In the genomic region with DNA sequence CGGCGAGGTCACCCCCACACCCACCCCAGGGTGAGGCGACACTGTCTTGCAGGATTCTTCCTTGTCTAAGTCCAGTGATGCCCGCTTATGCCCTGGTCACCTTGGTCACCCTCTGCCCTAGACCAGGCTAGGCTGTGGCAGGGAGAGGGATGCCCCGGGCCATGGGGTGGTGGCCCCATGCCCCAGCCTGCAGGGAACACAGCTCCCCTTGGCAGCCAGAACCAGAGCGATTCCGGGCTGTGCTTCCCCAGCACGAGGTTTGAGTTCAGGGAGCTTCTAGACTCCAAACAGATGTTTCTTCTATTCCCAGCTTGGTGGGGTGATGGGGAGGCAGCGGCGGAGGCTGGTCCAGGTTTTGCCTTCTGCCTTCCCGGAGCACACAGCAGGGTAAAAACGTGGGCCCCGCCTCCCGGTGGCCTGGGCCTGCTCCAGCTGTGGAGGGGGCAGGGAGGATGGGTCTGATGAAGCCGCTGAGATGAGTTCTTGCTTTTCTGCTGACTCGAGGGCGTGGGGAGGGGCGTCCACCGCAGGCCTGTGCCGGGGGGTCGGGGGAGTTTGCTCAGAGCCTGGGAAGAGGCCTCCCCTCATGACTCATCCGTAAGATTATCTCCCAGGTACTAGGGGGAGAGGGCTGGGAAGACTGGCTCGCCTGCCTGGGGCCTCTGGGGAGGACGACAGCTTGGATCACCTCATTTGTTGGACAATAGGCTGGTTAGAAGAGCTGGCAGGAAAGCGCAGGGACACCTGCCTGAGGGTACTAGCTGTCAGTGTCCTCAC, we compare ENCODE assay signal across 9 cellular contexts. TPM values are rescaled to one million over a fixed set of nuclear protein-coding genes. Genes with fewer than 3 reads are reported as not detected.
DNase-seq lines count a peak whose midpoint lies in the region; ATAC-seq and TF ChIP-seq lines count a peak whose summit lies in the region.
"Had no signal": no experiment of that assay in that cellular context is flagged by ENCODE, and none has a peak within 500 bp of the region (broad histone marks: within the 10 kb centered on the region; RNA-seq: fewer than 3 reads in every experiment).

No MANE protein-coding gene starts in this region.

- H3K9me3 ChIP-seq in H9 (ENCODE audit: control insufficient read depth, low read depth, low read length) (no peaks in the 10 kb centered on the region), RWPE2 (ENCODE audit: severe bottlenecking) (no peaks in the 10 kb centered on the region), gastroesophageal sphincter (no peaks in the 10 kb centered on the region), GM23248 (ENCODE audit: low read depth) (no peaks in the 10 kb centered on the region)

- H3K14ac ChIP-seq in H9 (ENCODE audit: insufficient read depth, low read length): peak overlapping the region; percentile 55; the same call in 1 of the 2 replicates

- H4K5ac ChIP-seq in H9 (ENCODE audit: insufficient read length, low read depth, low read length): no peak overlapping the region

- H3K4me3 ChIP-seq in RWPE2 (ENCODE audit: severe bottlenecking) (no peak overlapping the region), gastroesophageal sphincter (peak overlapping the region in 1 of 2 donors; percentile 11), GM23248 (no peak overlapping the region)

- no peak for TF ChIP-seq CTCF in H9 (conservative IDR thresholded peaks at IDR 0.05)
- TF ChIP-seq CTCF in RWPE2 (IDR thresholded peaks at IDR 0.05; ENCODE audit: poor library complexity, severe bottlenecking): no peak
- no peak for TF ChIP-seq CTCF in gastroesophageal sphincter (IDR thresholded peaks at IDR 0.05)
- TF ChIP-seq CTCF in omental fat pad (IDR thresholded peaks at IDR 0.05): no peak

- ATAC-seq in RWPE2 (ENCODE audit: low read depth): peak; percentile 62
- ATAC-seq in gastroesophageal sphincter: peak; percentile 64
- ATAC-seq in omental fat pad (ENCODE audit: low FRiP score): peak; percentile 86
- ATAC-seq in HG03135 (IDR thresholded peaks at IDR 0.05; ENCODE audit: unreplicated experiment): no peak

- no peak overlapping the region for H3K18ac ChIP-seq in H9 (ENCODE audit: insufficient read length, low read depth, low read length)

- no peaks in the 10 kb centered on the region for H3K9me2 ChIP-seq in GM23248 (ENCODE audit: insufficient read depth)

- H3K27ac Mint-ChIP-seq in H9: peak overlapping the region in 2 of 3 experiments; percentile 75 to 90; a peak in 5 of 7 replicates

- H2BK15ac ChIP-seq in H9 (ENCODE audit: low read depth, low read length): no peak overlapping the region

- no CpG with 5 or more reads among the region's 25 CpGs for WGBS in H9 (ENCODE audit: extremely low coverage, insufficient read length, low lambda C conversion rate)
- no CpG with 5 or more reads among the region's 25 CpGs for WGBS in gastroesophageal sphincter (ENCODE audit: low coverage in 1 of 2), 2 donors
- WGBS in GM23248 (ENCODE audit: low coverage in 1 of 2, low lambda C conversion rate in 2 of 2, missing lambda C conversion rate in 2 of 2), 2 experiments: 6% methylated on average over 19 to 25 of the region's 25 CpGs

- no peak overlapping the region for H2BK5ac ChIP-seq in H9 (ENCODE audit: insufficient read length, low read length)

- peaks cover 15% of the 10 kb centered on the region for H3K27me3 Mint-ChIP-seq in H9 (ENCODE audit: low read depth)

- in situ Hi-C loops in GM23248 (cut with MboI): no loop called here

- H3F3A ChIP-seq in GM23248 (ENCODE audit: insufficient read depth): no peaks in the 10 kb centered on the region

- H3K4me3 Mint-ChIP-seq in H9: peak overlapping the region; percentile 51 to 61

- H2BK20ac ChIP-seq in H9 (ENCODE audit: low read depth, low read length, poor library complexity, severe bottlenecking): no peak overlapping the region

- no peak overlapping the region for H3K9ac ChIP-seq in H9 (ENCODE audit: extremely low read depth, insufficient read length, low read length)
- no peak overlapping the region for H3K9ac ChIP-seq in GM23248

- H3K23ac ChIP-seq in H9 (ENCODE audit: insufficient read length, low read depth, low read length): no peak overlapping the region

- H3K36me3 ChIP-seq in RWPE2 (ENCODE audit: low read depth) (no peaks in the 10 kb centered on the region), gastroesophageal sphincter (peaks cover 0 to 6% of the 10 kb centered on the region in 2 donors), GM23248 (ENCODE audit: low read depth) (no peaks in the 10 kb centered on the region)

- peaks cover 0 to 2% of the 10 kb centered on the region in 2 experiments; a peak in 2 of 5 replicates for H3K9me3 Mint-ChIP-seq in H9

- H2BK120ac ChIP-seq in H9 (ENCODE audit: low read depth, low read length, poor library complexity, severe bottlenecking): no peak overlapping the region

- no peaks in the 10 kb centered on the region for H3K79me1 ChIP-seq in H9 (ENCODE audit: insufficient read depth, low read depth, low read length, poor library complexity, severe bottlenecking)

- peaks cover 31 to 48% of the 10 kb centered on the region in 2 experiments for H3K4me1 Mint-ChIP-seq in H9

- H3K27me3 ChIP-seq in H9 (ENCODE audit: insufficient read depth, low read length) (no peaks in the 10 kb centered on the region), RWPE2 (ENCODE audit: insufficient read depth, poor library complexity, severe bottlenecking) (peaks cover 3% of the 10 kb centered on the region), gastroesophageal sphincter (peaks cover 15% of the 10 kb centered on the region), GM23248 (replicated peaks; ENCODE audit: insufficient read depth) (peaks cover 24% of the 10 kb centered on the region)

- H3K4ac ChIP-seq in H9 (ENCODE audit: low read depth, low read length): no peak overlapping the region

- H3K4me1 ChIP-seq in H9 (ENCODE audit: insufficient read depth, low read length): peaks cover 3% of the 10 kb centered on the region; the same call in 1 of the 2 replicates
- H3K4me1 ChIP-seq in RWPE2 (ENCODE audit: insufficient read depth, poor library complexity, severe bottlenecking): no peaks in the 10 kb centered on the region
- H3K4me1 ChIP-seq in gastroesophageal sphincter: peaks cover 0 to 52% (median 19%) of the 10 kb centered on the region in 3 donors
- no peaks in the 10 kb centered on the region for H3K4me1 ChIP-seq in GM23248 (ENCODE audit: insufficient read depth)

- no peaks in the 10 kb centered on the region for H3K23me2 ChIP-seq in H9 (ENCODE audit: insufficient read length, low read depth, low read length, poor library complexity, severe bottlenecking)

- peak overlapping the region; percentile 27 for H3K4me2 ChIP-seq in H9 (ENCODE audit: insufficient read depth, insufficient read length, low read length)
- H3K4me2 ChIP-seq in GM23248 (ENCODE audit: unreplicated experiment): no peak overlapping the region

- no peak overlapping the region for H3T11ph ChIP-seq in H9 (ENCODE audit: low read length)

- H2AK5ac ChIP-seq in H9 (ENCODE audit: insufficient read length, low read length): no peak overlapping the region

- H2BK12ac ChIP-seq in H9 (ENCODE audit: insufficient read length, low read depth, low read length): no peak overlapping the region

- no peak overlapping the region for H3K27ac ChIP-seq in H9 (ENCODE audit: insufficient read length, low read depth, low read length)
- no peak overlapping the region for H3K27ac ChIP-seq in RWPE2 (ENCODE audit: poor library complexity, severe bottlenecking)
- peak overlapping the region; percentile 39 to 90 (median 84) for H3K27ac ChIP-seq in gastroesophageal sphincter
- H3K27ac ChIP-seq in GM23248: no peak overlapping the region

- H4K8ac ChIP-seq in H9 (replicated peaks; ENCODE audit: insufficient read length, low read depth, low read length): no peak overlapping the region

- intact Hi-C loops in posterior vena cava (cut with DNase I): no loop called here

- no peak overlapping the region for H2AFZ ChIP-seq in H9 (ENCODE audit: low read length)
- no peak overlapping the region for H2AFZ ChIP-seq in GM23248

- no peak for TF ChIP-seq POLR2A in gastroesophageal sphincter (IDR thresholded peaks at IDR 0.05)

- H3K79me2 ChIP-seq in H9 (ENCODE audit: insufficient read depth, low read length) (no peaks in the 10 kb centered on the region), GM23248 (ENCODE audit: insufficient read depth) (no peaks in the 10 kb centered on the region)

- peaks cover 0 to 4% (median 0%) of the 10 kb centered on the region in 3 experiments; a peak in 1 of 7 replicates for H3K36me3 Mint-ChIP-seq in H9 (ENCODE audit: insufficient read depth in 1 of 3, low read depth in 3 of 3)

- no peak overlapping the region for H4K91ac ChIP-seq in H9 (ENCODE audit: insufficient read length, low read depth, low read length)

- no peak for TF ChIP-seq EP300 in gastroesophageal sphincter (IDR thresholded peaks at IDR 0.05)

- H4K20me1 ChIP-seq in H9 (ENCODE audit: control insufficient read depth, insufficient read depth, insufficient read length) (no peaks in the 10 kb centered on the region), GM23248 (ENCODE audit: insufficient read depth) (no peaks in the 10 kb centered on the region)

- peak; percentile 94 for DNase-seq in H9
- DNase-seq in RWPE2 (ENCODE audit: low spot score): no peak
- DNase-seq in omental fat pad (ENCODE audit: low spot score): no peak
- no peak for DNase-seq in posterior vena cava (ENCODE audit: low spot score)
- DNase-seq in DMS114 treated with DMSO at 0.1 percent for 48 hours (lab: John Stamatoyannopoulos, UW; ENCODE audit: unreplicated experiment): no peak
- no peak for DNase-seq in GM23248

- H3K56ac ChIP-seq in H9 (ENCODE audit: insufficient read length, low read depth, low read length): no peak overlapping the region

RNA-seq across cellular contexts. Expression of gene SMTNL2, which starts 15.4 kb away (rescaled TPM):
- total RNA-seq in H9 (2021): 0.77 and 1.6 TPM in 2 replicates
- total RNA-seq in gastroesophageal sphincter: 1 to 10 TPM; 2.0 to 5.2 (median 3.7) TPM
- 10 to 100 TPM in 2 of 4 donors, 1 to 10 TPM in 2; 2.8 to 14.2 (median 8.4) TPM for total RNA-seq in omental fat pad
- 1 to 10 TPM; 2.0 to 3.0 TPM for total RNA-seq in posterior vena cava
- not detected in 2 replicates for total RNA-seq in GM23248 (2014; rRNA removed; shearing (Covaris generic))
- polyA plus RNA-seq in GM23248 (2016; fragmentation: Nextera tagmentation; extraction: Ambion mirVana): not detected in 2 replicates
- total RNA-seq: mononuclear cell had no signal

RNA-seq across cellular contexts. Expression of gene GGT6, which starts 39.3 kb away (rescaled TPM):
- total RNA-seq in H9 (2021) (0.13 and 0.17 TPM in 2 replicates), gastroesophageal sphincter (1 to 10 TPM in 1 of 4 donors, under 1 TPM in 2, not detected in 1; 0.27 to 5.9 (median 0.47) TPM), omental fat pad (under 1 TPM in 1 of 4 donors, not detected in 3; 0.37 TPM), posterior vena cava (not detected)
- total RNA-seq in GM23248 (2014; rRNA removed; shearing (Covaris generic)): not detected in 2 replicates
- not detected in 2 replicates for polyA plus RNA-seq in GM23248 (2016; fragmentation: Nextera tagmentation; extraction: Ambion mirVana)
- total RNA-seq: mononuclear cell had no signal

RNA-seq across cellular contexts. Expression of gene ALOX15, which starts 41.8 kb away (rescaled TPM):
- total RNA-seq in H9 (2021) (0.31 and 0.39 TPM in 2 replicates), gastroesophageal sphincter (under 1 TPM in 1 of 4 donors, not detected in 3; 0.12 TPM), omental fat pad (100 to 1,000 TPM in 2 of 4 donors, 10 to 100 TPM in 1, not detected in 1; 24.4 to 379 (median 119) TPM), posterior vena cava (not detected)
- total RNA-seq in GM23248 (2014; rRNA removed; shearing (Covaris generic)): not detected in 2 replicates
- polyA plus RNA-seq in GM23248 (2016; fragmentation: Nextera tagmentation; extraction: Ambion mirVana): not detected in 2 replicates
- total RNA-seq: mononuclear cell had no signal

RNA-seq across cellular contexts. Expression of gene MYBBP1A, which starts 44.5 kb away (rescaled TPM):
- 177 and 181 TPM in 2 replicates for total RNA-seq in H9 (2021)
- 10 to 100 TPM; 19.1 to 46.4 (median 40.9) TPM for total RNA-seq in gastroesophageal sphincter
- total RNA-seq in omental fat pad: 100 to 1,000 TPM in 1 of 4 donors, 10 to 100 TPM in 3; 33.1 to 142 (median 39.1) TPM
- total RNA-seq in posterior vena cava: 10 to 100 TPM; 37.9 to 41.0 TPM
- total RNA-seq in GM23248 (2014; rRNA removed; shearing (Covaris generic)): 51.7 and 56.4 TPM in 2 replicates
- polyA plus RNA-seq in GM23248 (2016; fragmentation: Nextera tagmentation; extraction: Ambion mirVana): 41.8 and 42.4 TPM in 2 replicates

Comparison
In these comparisons a context has a peak if more than half of its experiments do, and no peak if none do; other contexts are left out.
1. H3K27ac ChIP-seq: peak in gastroesophageal sphincter (4 of 4); none in H9 (single experiment), RWPE2 (single experiment) and GM23248 (single experiment).